17 cellular contexts compared by ENCODE assay signal in the genomic region with DNA sequence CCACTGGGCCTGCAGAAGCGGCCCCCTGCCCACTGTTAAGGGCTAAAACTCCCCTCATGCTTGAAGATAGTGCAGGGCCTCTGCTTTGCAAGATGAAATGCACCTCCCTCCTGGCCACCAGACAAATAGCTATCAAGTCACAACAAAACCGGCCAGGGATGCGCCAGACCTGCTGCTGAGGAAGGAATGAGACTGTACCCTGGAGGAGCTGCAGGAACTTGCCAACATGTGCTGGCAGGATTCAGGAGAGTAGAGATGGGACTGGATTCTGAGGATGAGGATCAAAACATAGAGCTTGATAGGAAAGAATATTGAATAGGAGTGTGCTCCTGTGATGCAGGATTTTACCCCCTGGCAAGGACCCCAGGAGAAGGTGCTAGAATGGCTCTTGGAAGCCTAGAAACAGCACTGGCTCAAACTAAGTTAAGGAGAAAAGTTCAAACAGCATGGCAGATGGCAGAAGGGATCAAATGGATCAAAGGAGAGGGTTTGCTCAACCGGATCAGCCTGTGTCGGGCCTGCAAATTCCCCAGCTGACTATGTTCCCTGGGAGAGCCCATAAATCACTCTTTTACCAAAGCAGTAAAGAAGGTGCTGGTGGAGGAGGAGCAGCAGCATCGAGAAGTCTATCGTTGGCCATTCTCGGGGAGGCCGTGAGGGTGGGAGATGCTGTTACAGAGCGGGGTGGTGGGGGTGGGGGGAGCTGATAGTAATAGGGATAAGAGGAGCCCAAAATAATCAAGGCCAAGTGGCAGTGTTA. TPM values are rescaled to one million over a fixed set of nuclear protein-coding genes. Genes with fewer than 3 reads are reported as not detected.
A peak's percentile ranks its signal among the peaks of the same experiment; 100 is the strongest.
DNase-seq lines count a peak whose midpoint lies in the region; ATAC-seq and TF ChIP-seq lines count a peak whose summit lies in the region.
"Had no signal": no experiment of that assay in that cellular context is flagged by ENCODE, and none has a peak within 500 bp of the region (broad histone marks: within the 10 kb centered on the region; RNA-seq: fewer than 3 reads in every experiment).

No MANE protein-coding gene starts in this region.

- no peaks in the 10 kb centered on the region for H3K9me3 ChIP-seq in breast epithelium
- no peaks in the 10 kb centered on the region for H3K9me3 ChIP-seq in mammary epithelial cell (replicated peaks; ENCODE audit: insufficient read depth, low read length)
- no peaks in the 10 kb centered on the region for H3K9me3 ChIP-seq in left ventricle myocardium inferior (replicated peaks)
- H3K9me3 ChIP-seq: SJSA1 had no signal

- TF ChIP-seq CTCF in breast epithelium (IDR thresholded peaks at IDR 0.05) (peak in 1 of 3 donors; percentile 18), MCF 10A (IDR thresholded peaks at IDR 0.05; ENCODE audit: unreplicated experiment) (no peak), mammary epithelial cell (conservative IDR thresholded peaks at IDR 0.05 in 1 of 2, IDR thresholded peaks at IDR 0.05 in 1 of 2; ENCODE audit: extremely low read depth in 1 of 2, insufficient read depth in 1 of 2, low read depth in 1 of 2, low read length in 2 of 2) (peak in 1 of 2 donors; percentile 57), left ventricle myocardium inferior (IDR thresholded peaks at IDR 0.05; ENCODE audit: borderline replicate concordance) (no peak)

- no peak overlapping the region for H3K27ac Mint-ChIP-seq in MCF 10A (ENCODE audit: low read depth, unreplicated experiment)
- H3K27ac Mint-ChIP-seq: activated CD4-positive, alpha-beta T cell treated with anti-CD3 and anti-CD28 coated beads, Interleukin-2, amount 10 ng/mL, durations not matched to agents 24 days and 14 days; CD14-positive monocyte had no signal

- BruUV-seq in MCF 10A (replicated peaks; lab: Mats Ljungman, UMichigan), result no TSS peak
- no TSS peak for BruUV-seq in mammary epithelial cell (replicated peaks; lab: Mats Ljungman, UMichigan)

- in situ Hi-C loops in mammary epithelial cell (cut with MboI; ENCODE audit: low sequenced_read_pairs in 2 of 2), result no loop called here

- no peaks in the 10 kb centered on the region for H3K36me3 ChIP-seq in breast epithelium
- H3K36me3 ChIP-seq in mammary epithelial cell (ENCODE audit: insufficient read depth, low read length), result no peaks in the 10 kb centered on the region
- no peaks in the 10 kb centered on the region for H3K36me3 ChIP-seq in left ventricle myocardium inferior
- H3K36me3 ChIP-seq: SJSA1 had no signal

- no peak for ATAC-seq in GM18873 (IDR thresholded peaks at IDR 0.05; ENCODE audit: low FRiP score, unreplicated experiment)

- H3K4me2 ChIP-seq in mammary epithelial cell (ENCODE audit: insufficient read depth, low read depth, low read length), result peak overlapping the region; percentile 46

- CTCF ChIA-PET in MCF 10A (lab: Yijun Ruan, JAX) (interaction anchor here (0.9 to 1.0 kb wide), 2 partner anchors 11 to 140 kb away, joined by 3 to 4 read pairs; no protein-coding TSS in a partner anchor), mammary epithelial cell (lab: Charles Lee; ENCODE audit: low non-redundant PET) (no interaction called here)

- 13% methylated on average over 6 of the region's 10 CpGs for WGBS in mammary epithelial cell (ENCODE audit: low coverage, missing lambda C conversion rate)

- dilution Hi-C loops in mammary epithelial cell (cut with HindIII; ENCODE audit: low sequenced_read_pairs), result loop anchor here (5.0 kb wide), 3 partner anchors 46 to 101 kb away; partner anchors contain the start of gene TMEM92

- intact Hi-C loops in breast epithelium (cut with DNase I; ENCODE audit: low total_unique reads), result no loop called here
- intact Hi-C loops in MCF 10A (cut with micrococcal nuclease), result no loop called here
- intact Hi-C loops in mammary epithelial cell (cut with micrococcal nuclease), result no loop called here
- intact Hi-C loops in left ventricle myocardium inferior (cut with micrococcal nuclease), result no loop called here

- H3K4me1 ChIP-seq in breast epithelium (no peaks in the 10 kb centered on the region), mammary epithelial cell (ENCODE audit: insufficient read depth, low read length) (peaks cover 33% of the 10 kb centered on the region), left ventricle myocardium inferior (no peaks in the 10 kb centered on the region)
- H3K4me1 ChIP-seq: parathyroid adenoma, SJSA1 had no signal

- H3K9me3 Mint-ChIP-seq in MCF 10A (ENCODE audit: unreplicated experiment), result no peaks in the 10 kb centered on the region
- H3K9me3 Mint-ChIP-seq: activated CD4-positive, alpha-beta T cell treated with anti-CD3 and anti-CD28 coated beads, Interleukin-2, amount 10 ng/mL, durations not matched to agents 24 days and 14 days; CD14-positive monocyte had no signal

- H3K9ac ChIP-seq in mammary epithelial cell (ENCODE audit: insufficient read depth, low read length), result no peak overlapping the region
- H3K9ac ChIP-seq: parathyroid adenoma had no signal

- H3K4me1 Mint-ChIP-seq in MCF 10A (ENCODE audit: insufficient read depth, unreplicated experiment), result no peaks in the 10 kb centered on the region
- H3K4me1 Mint-ChIP-seq: activated CD4-positive, alpha-beta T cell treated with anti-CD3 and anti-CD28 coated beads, Interleukin-2, amount 10 ng/mL, durations not matched to agents 24 days and 14 days; CD14-positive monocyte had no signal

- H3K4me3 Mint-ChIP-seq in MCF 10A (ENCODE audit: unreplicated experiment), result no peak overlapping the region
- H3K4me3 Mint-ChIP-seq: activated CD4-positive, alpha-beta T cell treated with anti-CD3 and anti-CD28 coated beads, Interleukin-2, amount 10 ng/mL, durations not matched to agents 24 days and 14 days; CD14-positive monocyte had no signal

- POLR2A ChIA-PET in MCF 10A (lab: Yijun Ruan, JAX), result interaction anchor here (0.6 to 2.7 kb wide), 6 partner anchors 13 to 472 kb away, joined by 3 to 8 read pairs (median 4); no protein-coding TSS in a partner anchor

- no peaks in the 10 kb centered on the region for H3K27me3 Mint-ChIP-seq in MCF 10A (ENCODE audit: insufficient read depth, unreplicated experiment)

- H3K27ac ChIP-seq in breast epithelium (peak overlapping the region; percentile 41 to 71), mammary epithelial cell (ENCODE audit: insufficient read depth, low read depth, low read length) (no peak overlapping the region), left ventricle myocardium inferior (replicated peaks) (no peak overlapping the region)
- H3K27ac ChIP-seq: parathyroid adenoma, SJSA1 had no signal

- no peaks in the 10 kb centered on the region for H3K79me2 ChIP-seq in mammary epithelial cell (ENCODE audit: insufficient read depth, low read length)
- H3K79me2 ChIP-seq: parathyroid adenoma had no signal

- H4K20me1 ChIP-seq in mammary epithelial cell (ENCODE audit: insufficient read depth, low read length), result no peaks in the 10 kb centered on the region

- TF ChIP-seq POLR2A in breast epithelium (IDR thresholded peaks at IDR 0.05), result no peak

- no peaks in the 10 kb centered on the region for H3K27me3 ChIP-seq in breast epithelium
- no peaks in the 10 kb centered on the region for H3K27me3 ChIP-seq in mammary epithelial cell (ENCODE audit: insufficient read depth, low read length)
- peaks cover 7% of the 10 kb centered on the region for H3K27me3 ChIP-seq in left ventricle myocardium inferior (ENCODE audit: low read depth)

- H2AFZ ChIP-seq in mammary epithelial cell (ENCODE audit: low read depth, low read length), result peak overlapping the region; percentile 65
- H2AFZ ChIP-seq: parathyroid adenoma had no signal

- no peaks in the 10 kb centered on the region for H3K36me3 Mint-ChIP-seq in MCF 10A (ENCODE audit: insufficient read depth, unreplicated experiment)
- H3K36me3 Mint-ChIP-seq: CD14-positive monocyte had no signal

- H3K4me3 ChIP-seq in breast epithelium (no peak overlapping the region), mammary epithelial cell (replicated peaks in 1 of 3; ENCODE audit: insufficient read depth in 1 of 3, low read depth in 2 of 3, low read length in 3 of 3) (no peak overlapping the region), left ventricle myocardium inferior (no peak overlapping the region)
- H3K4me3 ChIP-seq: SJSA1 had no signal

- DNase-seq in breast epithelium (ENCODE audit: low spot score in 2 of 2) (peak in 1 of 2 donors; percentile 72), MCF 10A (ENCODE audit: unreplicated experiment) (no peak), mammary epithelial cell (peak; percentile 73), kidney tubule cell (ENCODE audit: low spot score) (peak; percentile 28), left ventricle myocardium inferior (no peak)
- no peak for DNase-seq in stimulated activated CD4-positive, alpha-beta T cell treated with anti-CD3 and anti-CD28 coated beads, Interleukin-15, amount 100 ng/mL, for 24 hours
- no peak for DNase-seq in activated CD4-positive, alpha-beta T cell treated with anti-CD3 and anti-CD28 coated beads, Interleukin-2, amount 50 U/mL, for 48 hours
- DNase-seq: 8988T; activated CD4-positive, alpha-beta T cell treated with anti-CD3 and anti-CD28 coated beads, Interleukin-2, amount 10 ng/mL, durations not matched to agents 24 days and 14 days; activated T-cell treated with anti-CD3 and anti-CD28 coated beads, Interleukin-2, amount 50 U/mL, for 48 hours; MM.1S; T-helper 9 cell had no signal

RNA-seq across cellular contexts. Expression of gene XYLT2, which starts 27.2 kb away (rescaled TPM):
- 10 to 100 TPM; 13.6 to 27.5 (median 24.4) TPM for total RNA-seq in breast epithelium
- total RNA-seq in MCF 10A (2022), result 9.6 and 14.0 TPM in 2 replicates
- 10 to 100 TPM; 46.3 to 78.3 TPM for total RNA-seq in mammary epithelial cell
- polyA plus RNA-seq in mammary epithelial cell, result 26.3 TPM
- polyA minus RNA-seq in mammary epithelial cell, result 40.8 TPM
- total RNA-seq in left ventricle myocardium inferior, result 12.6 TPM

RNA-seq across cellular contexts. Expression of gene TMEM92, which starts 44.5 kb away (rescaled TPM):
- total RNA-seq in breast epithelium, result under 1 TPM in 1 of 3 donors, not detected in 2; 0.33 TPM
- total RNA-seq in MCF 10A (2022), result 1.1 and 1.5 TPM in 2 replicates
- under 1 TPM in 1 of 2 donors, not detected in 1; under 0.01 TPM for total RNA-seq in mammary epithelial cell
- polyA plus RNA-seq in mammary epithelial cell, result 1.3 TPM
- 3.0 TPM for polyA minus RNA-seq in mammary epithelial cell
- not detected for total RNA-seq in left ventricle myocardium inferior
- total RNA-seq: subcutaneous adipose tissue had no signal
- polyA plus RNA-seq: CD14-positive monocyte had no signal

RNA-seq across cellular contexts. Expression of gene MRPL27, which starts 54.3 kb away (rescaled TPM):
- total RNA-seq in breast epithelium, result 10 to 100 TPM; 46.0 to 64.9 (median 49.1) TPM
- total RNA-seq in MCF 10A (2022), result 57.2 and 71.5 TPM in 2 replicates
- 10 to 100 TPM; 43.5 to 73.5 TPM for total RNA-seq in mammary epithelial cell
- polyA plus RNA-seq in mammary epithelial cell, result 184 TPM
- polyA minus RNA-seq in mammary epithelial cell, result 106 TPM
- total RNA-seq in left ventricle myocardium inferior, result 85.0 TPM

RNA-seq across cellular contexts. Expression of gene EME1, which starts 54.3 kb away (rescaled TPM):
- total RNA-seq in breast epithelium (1 to 10 TPM in 1 of 3 donors, under 1 TPM in 2; 0.29 to 2.0 (median 0.64) TPM), MCF 10A (2022) (6.0 and 6.7 TPM in 2 replicates), mammary epithelial cell (1 to 10 TPM in 1 of 2 donors, under 1 TPM in 1; 0.17 to 8.0 TPM), left ventricle myocardium inferior (0.74 TPM)
- 9.2 TPM for polyA plus RNA-seq in mammary epithelial cell
- 1.9 TPM for polyA minus RNA-seq in mammary epithelial cell

Comparison
In these comparisons a context has a peak if more than half of its experiments do, and no peak if none do; other contexts are left out.
1. DNase-seq: peak in mammary epithelial cell (single experiment) and kidney tubule cell (single experiment); none in MCF 10A (single experiment), left ventricle myocardium inferior (single experiment), stimulated activated CD4-positive, alpha-beta T cell treated with anti-CD3 and anti-CD28 coated beads, Interleukin-15, amount 100 ng/mL, for 24 hours (single experiment) and activated CD4-positive, alpha-beta T cell treated with anti-CD3 and anti-CD28 coated beads, Interleukin-2, amount 50 U/mL, for 48 hours (0 of 2).
2. H3K27ac ChIP-seq: peak in breast epithelium (2 of 2); none in mammary epithelial cell (single experiment) and left ventricle myocardium inferior (single experiment).